In genomic region chr19:58474291-58474996, GRCh38 we compare ENCODE assay signal across 8 cellular contexts.
DNase-seq lines count a peak whose midpoint lies in the region; ATAC-seq and FAIRE-seq lines count a peak whose summit lies in the region.

No MANE protein-coding gene starts in this region.

- H3K27ac Mint-ChIP-seq in T-helper 2 cell treated with Interferon-gamma antibody and Interleukin-4, amounts not matched to agents 5 μg/mL and 100 μg/mL, for 36 hours, result peak overlapping the region; percentile 34
- no peak overlapping the region for H3K27ac Mint-ChIP-seq in stimulated activated memory B cell treated with anti-CD40 and anti-IgM and Interleukin-4, amounts not matched to agents 10 μg/mL and 1 μg/mL and 100 μg/mL, for 72 hours

- DNase-seq in T-helper 2 cell treated with Interferon-gamma antibody and Interleukin-4, amounts not matched to agents 5 μg/mL and 100 μg/mL, for 36 hours (ENCODE audit: low spot score), result no peak
- DNase-seq in T-helper 2 cell (no peak), RCC 7860 (ENCODE audit: low spot score) (peak; percentile 85), fibroblast of gingiva (ENCODE audit: low read depth) (peak; percentile 31), activated gamma-delta T cell (lab: John Stamatoyannopoulos, UW) (no peak)

- no peak for ATAC-seq in stimulated activated memory B cell treated with anti-CD40 and anti-IgM and Interleukin-4, amounts not matched to agents 10 μg/mL and 1 μg/mL and 100 μg/mL, for 72 hours
- no peak for ATAC-seq in GM21381 (IDR thresholded peaks at IDR 0.05; ENCODE audit: unreplicated experiment)
- ATAC-seq in HG03354 (IDR thresholded peaks at IDR 0.05; ENCODE audit: poor library complexity, severe bottlenecking, unreplicated experiment), result no peak

- FAIRE-seq in RCC 7860 (lab: Jason Lieb, UNC), result peak; percentile 84

- H3K9me3 Mint-ChIP-seq in T-helper 2 cell treated with Interferon-gamma antibody and Interleukin-4, amounts not matched to agents 5 μg/mL and 100 μg/mL, for 36 hours, result no peaks in the 10 kb centered on the region
- H3K9me3 Mint-ChIP-seq in stimulated activated memory B cell treated with anti-CD40 and anti-IgM and Interleukin-4, amounts not matched to agents 10 μg/mL and 1 μg/mL and 100 μg/mL, for 72 hours, result no peaks in the 10 kb centered on the region

- H3K4me3 Mint-ChIP-seq in T-helper 2 cell treated with Interferon-gamma antibody and Interleukin-4, amounts not matched to agents 5 μg/mL and 100 μg/mL, for 36 hours, result peak overlapping the region; percentile 88
- peak overlapping the region; percentile 21 for H3K4me3 Mint-ChIP-seq in stimulated activated memory B cell treated with anti-CD40 and anti-IgM and Interleukin-4, amounts not matched to agents 10 μg/mL and 1 μg/mL and 100 μg/mL, for 72 hours

- H3K27me3 Mint-ChIP-seq in T-helper 2 cell treated with Interferon-gamma antibody and Interleukin-4, amounts not matched to agents 5 μg/mL and 100 μg/mL, for 36 hours (ENCODE audit: low read depth), result no peaks in the 10 kb centered on the region
- H3K27me3 Mint-ChIP-seq in stimulated activated memory B cell treated with anti-CD40 and anti-IgM and Interleukin-4, amounts not matched to agents 10 μg/mL and 1 μg/mL and 100 μg/mL, for 72 hours, result no peaks in the 10 kb centered on the region

- peaks cover 11% of the 10 kb centered on the region for H3K36me3 Mint-ChIP-seq in T-helper 2 cell treated with Interferon-gamma antibody and Interleukin-4, amounts not matched to agents 5 μg/mL and 100 μg/mL, for 36 hours (ENCODE audit: low read depth)
- peaks cover 36% of the 10 kb centered on the region for H3K36me3 Mint-ChIP-seq in stimulated activated memory B cell treated with anti-CD40 and anti-IgM and Interleukin-4, amounts not matched to agents 10 μg/mL and 1 μg/mL and 100 μg/mL, for 72 hours

- H3K4me1 Mint-ChIP-seq in T-helper 2 cell treated with Interferon-gamma antibody and Interleukin-4, amounts not matched to agents 5 μg/mL and 100 μg/mL, for 36 hours (ENCODE audit: low read depth), result peaks cover 12% of the 10 kb centered on the region
- H3K4me1 Mint-ChIP-seq in stimulated activated memory B cell treated with anti-CD40 and anti-IgM and Interleukin-4, amounts not matched to agents 10 μg/mL and 1 μg/mL and 100 μg/mL, for 72 hours, result peaks cover 33% of the 10 kb centered on the region

Comparison
In these comparisons a context has a peak if more than half of its experiments do, and no peak if none do; other contexts are left out.
1. DNase-seq: peak in RCC 7860 (single experiment) and fibroblast of gingiva (single experiment); none in T-helper 2 cell treated with Interferon-gamma antibody and Interleukin-4, amounts not matched to agents 5 μg/mL and 100 μg/mL, for 36 hours (single experiment), T-helper 2 cell (0 of 5) and activated gamma-delta T cell (single experiment).